In the genomic region with DNA sequence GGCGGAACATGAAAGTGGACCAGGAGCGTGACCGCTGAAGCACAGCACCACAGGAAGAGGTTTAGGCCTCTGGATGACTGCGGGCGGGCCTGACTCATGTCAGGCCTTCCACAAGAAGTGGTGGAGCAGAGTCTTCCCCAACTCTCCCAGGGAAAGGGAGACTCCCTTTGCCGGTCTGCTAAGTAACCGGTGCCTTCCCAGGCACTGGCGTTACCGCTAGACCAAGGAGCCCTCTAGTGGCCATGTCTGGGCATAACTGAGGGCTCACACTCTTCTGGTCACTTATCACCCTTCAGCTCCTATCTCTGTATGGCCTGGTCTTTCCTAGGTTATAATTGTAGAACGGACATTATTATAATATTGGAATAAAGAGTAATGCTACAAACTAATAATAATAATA, we compare ENCODE assay signal across 7 cellular contexts.
A peak's percentile ranks its signal among the peaks of the same experiment; 100 is the strongest.
DNase-seq lines count a peak whose midpoint lies in the region; ATAC-seq and TF ChIP-seq lines count a peak whose summit lies in the region.

No MANE protein-coding gene starts in this region.

- no peak overlapping the region for H3K27ac ChIP-seq in heart left ventricle

- intact Hi-C loops in heart left ventricle (cut with DNase I) = no loop called here

- in situ Hi-C loops in KBM-7 (cut with MboI; ENCODE audit: low pct_unique_long_range_greater_than_20kb, low sequenced_read_pairs) = no loop called here

- H3K4me1 ChIP-seq in heart left ventricle = no peaks in the 10 kb centered on the region

- H3K27ac Mint-ChIP-seq in endothelial cell (ENCODE audit: unreplicated experiment) = no peak overlapping the region

- TF ChIP-seq POLR2A in heart left ventricle (IDR thresholded peaks at IDR 0.05) = no peak

- ATAC-seq in SK-N-SH treated with all-trans-retinoic acid at 6 μM for 48 hours = peak; percentile 89
- ATAC-seq in heart left ventricle = no peak
- ATAC-seq in HG02763 (IDR thresholded peaks at IDR 0.05; ENCODE audit: unreplicated experiment) = no peak

- WGBS in heart left ventricle, 4 donors = 39 to 47% (median 40%) methylated on average over 10 of the region's 10 CpGs

- H3K4me1 Mint-ChIP-seq in endothelial cell (ENCODE audit: unreplicated experiment) = no peaks in the 10 kb centered on the region

- no peaks in the 10 kb centered on the region for H3K36me3 ChIP-seq in heart left ventricle

- no peak overlapping the region for H3K4me3 Mint-ChIP-seq in endothelial cell (ENCODE audit: unreplicated experiment)

- no peaks in the 10 kb centered on the region for H3K27me3 ChIP-seq in heart left ventricle

- TF ChIP-seq CTCF in heart left ventricle (IDR thresholded peaks at IDR 0.05) (peak; percentile 35 to 69 (median 56)), endothelial cell (IDR thresholded peaks at IDR 0.05; ENCODE audit: unreplicated experiment) (no peak)

- DNase-seq in ELF-1 (ENCODE audit: low read depth, low spot score) (peak; percentile 43), KBM-7 (peak; percentile 40), heart left ventricle (peak in 3 of 5 donors; percentile 18 to 42 (median 31)), superior temporal gyrus (ENCODE audit: extremely low spot score) (peak; percentile 70), endothelial cell (ENCODE audit: low spot score) (no peak)

- H3K9me3 ChIP-seq in heart left ventricle = no peaks in the 10 kb centered on the region

- H3K4me3 ChIP-seq in heart left ventricle = no peak overlapping the region

- H3K9me3 Mint-ChIP-seq in endothelial cell (ENCODE audit: unreplicated experiment) = peaks cover 17% of the 10 kb centered on the region

- peaks cover 5% of the 10 kb centered on the region for H3K36me3 Mint-ChIP-seq in endothelial cell (ENCODE audit: low read depth, unreplicated experiment)

- H3K27me3 Mint-ChIP-seq in endothelial cell (ENCODE audit: unreplicated experiment) = peaks cover 6% of the 10 kb centered on the region

TF ChIP-seq in SK-N-SH treated with all-trans-retinoic acid at 6 μM for 48 hours, 23 proteins besides CTCF, POLR2A, EP300 and RAD21:
- TF ChIP-seq, protein P1, sequence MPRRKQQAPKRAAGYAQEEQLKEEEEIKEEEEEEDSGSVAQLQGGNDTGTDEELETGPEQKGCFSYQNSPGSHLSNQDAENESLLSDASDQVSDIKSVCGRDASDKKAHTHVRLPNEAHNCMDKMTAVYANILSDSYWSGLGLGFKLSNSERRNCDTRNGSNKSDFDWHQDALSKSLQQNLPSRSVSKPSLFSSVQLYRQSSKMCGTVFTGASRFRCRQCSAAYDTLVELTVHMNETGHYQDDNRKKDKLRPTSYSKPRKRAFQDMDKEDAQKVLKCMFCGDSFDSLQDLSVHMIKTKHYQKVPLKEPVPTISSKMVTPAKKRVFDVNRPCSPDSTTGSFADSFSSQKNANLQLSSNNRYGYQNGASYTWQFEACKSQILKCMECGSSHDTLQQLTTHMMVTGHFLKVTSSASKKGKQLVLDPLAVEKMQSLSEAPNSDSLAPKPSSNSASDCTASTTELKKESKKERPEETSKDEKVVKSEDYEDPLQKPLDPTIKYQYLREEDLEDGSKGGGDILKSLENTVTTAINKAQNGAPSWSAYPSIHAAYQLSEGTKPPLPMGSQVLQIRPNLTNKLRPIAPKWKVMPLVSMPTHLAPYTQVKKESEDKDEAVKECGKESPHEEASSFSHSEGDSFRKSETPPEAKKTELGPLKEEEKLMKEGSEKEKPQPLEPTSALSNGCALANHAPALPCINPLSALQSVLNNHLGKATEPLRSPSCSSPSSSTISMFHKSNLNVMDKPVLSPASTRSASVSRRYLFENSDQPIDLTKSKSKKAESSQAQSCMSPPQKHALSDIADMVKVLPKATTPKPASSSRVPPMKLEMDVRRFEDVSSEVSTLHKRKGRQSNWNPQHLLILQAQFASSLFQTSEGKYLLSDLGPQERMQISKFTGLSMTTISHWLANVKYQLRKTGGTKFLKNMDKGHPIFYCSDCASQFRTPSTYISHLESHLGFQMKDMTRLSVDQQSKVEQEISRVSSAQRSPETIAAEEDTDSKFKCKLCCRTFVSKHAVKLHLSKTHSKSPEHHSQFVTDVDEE (CRISPR knock-in tag; IDR thresholded peaks at IDR 0.05) = no peak
- no peak for TF ChIP-seq ZFP3 (CRISPR knock-in tag; IDR thresholded peaks at IDR 0.05)
- TF ChIP-seq RARB (CRISPR knock-in tag; IDR thresholded peaks at IDR 0.05) = no peak
- no peak for TF ChIP-seq BACH2 (CRISPR knock-in tag; IDR thresholded peaks at IDR 0.05; ENCODE audit: borderline replicate concordance)
- TF ChIP-seq ZNF70 (CRISPR knock-in tag; IDR thresholded peaks at IDR 0.05) = no peak
